1 cellular context compared by ENCODE assay signal in genomic region chr5:150361301-150361700, GRCh38.
TF ChIP-seq lines count a peak whose summit lies in the region.

No MANE protein-coding gene starts in this region.

TF ChIP-seq in GM12878, 131 proteins besides CTCF, POLR2A, EP300 and RAD21:
- TF ChIP-seq NBN (IDR thresholded peaks at IDR 0.05) = no peak
- TF ChIP-seq POU2F2 (IDR thresholded peaks at IDR 0.05; ENCODE audit: borderline replicate concordance, low read depth, low read length) = peak; percentile 89
TF ChIP-seq in GM12878: peak in this region for 1.
